Comparison of ENCODE assay signal across 3 cellular contexts in genomic region chr6:3551716-3552511, GRCh38.
TF ChIP-seq lines count a peak whose summit lies in the region.

No MANE protein-coding gene starts in this region.

TF ChIP-seq in HepG2, 621 proteins besides CTCF, POLR2A, EP300 and RAD21 (continues in another document):
- TF ChIP-seq, protein P1, sequence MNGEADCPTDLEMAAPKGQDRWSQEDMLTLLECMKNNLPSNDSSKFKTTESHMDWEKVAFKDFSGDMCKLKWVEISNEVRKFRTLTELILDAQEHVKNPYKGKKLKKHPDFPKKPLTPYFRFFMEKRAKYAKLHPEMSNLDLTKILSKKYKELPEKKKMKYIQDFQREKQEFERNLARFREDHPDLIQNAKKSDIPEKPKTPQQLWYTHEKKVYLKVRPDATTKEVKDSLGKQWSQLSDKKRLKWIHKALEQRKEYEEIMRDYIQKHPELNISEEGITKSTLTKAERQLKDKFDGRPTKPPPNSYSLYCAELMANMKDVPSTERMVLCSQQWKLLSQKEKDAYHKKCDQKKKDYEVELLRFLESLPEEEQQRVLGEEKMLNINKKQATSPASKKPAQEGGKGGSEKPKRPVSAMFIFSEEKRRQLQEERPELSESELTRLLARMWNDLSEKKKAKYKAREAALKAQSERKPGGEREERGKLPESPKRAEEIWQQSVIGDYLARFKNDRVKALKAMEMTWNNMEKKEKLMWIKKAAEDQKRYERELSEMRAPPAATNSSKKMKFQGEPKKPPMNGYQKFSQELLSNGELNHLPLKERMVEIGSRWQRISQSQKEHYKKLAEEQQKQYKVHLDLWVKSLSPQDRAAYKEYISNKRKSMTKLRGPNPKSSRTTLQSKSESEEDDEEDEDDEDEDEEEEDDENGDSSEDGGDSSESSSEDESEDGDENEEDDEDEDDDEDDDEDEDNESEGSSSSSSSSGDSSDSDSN (CRISPR knock-in tag; IDR thresholded peaks at IDR 0.05) = no peak
- TF ChIP-seq BCL3 (CRISPR knock-in tag; IDR thresholded peaks at IDR 0.05) = no peak
- TF ChIP-seq HINFP (CRISPR knock-in tag; IDR thresholded peaks at IDR 0.05; ENCODE audit: low read depth) = no peak
- TF ChIP-seq NCOA2 (CRISPR knock-in tag; IDR thresholded peaks at IDR 0.05) = no peak
- TF ChIP-seq TCF12 (IDR thresholded peaks at IDR 0.05) = no peak
- no peak for TF ChIP-seq TCF12 (CRISPR knock-in tag; IDR thresholded peaks at IDR 0.05)
- TF ChIP-seq ATF7 (IDR thresholded peaks at IDR 0.05) = peak; percentile 51
- TF ChIP-seq ATF7 (CRISPR knock-in tag; IDR thresholded peaks at IDR 0.05) = no peak
- TF ChIP-seq ZNF850 (CRISPR knock-in tag; conservative IDR thresholded peaks at IDR 0.05) = no peak
- TF ChIP-seq, protein P2, sequence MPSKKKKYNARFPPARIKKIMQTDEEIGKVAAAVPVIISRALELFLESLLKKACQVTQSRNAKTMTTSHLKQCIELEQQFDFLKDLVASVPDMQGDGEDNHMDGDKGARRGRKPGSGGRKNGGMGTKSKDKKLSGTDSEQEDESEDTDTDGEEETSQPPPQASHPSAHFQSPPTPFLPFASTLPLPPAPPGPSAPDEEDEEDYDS (CRISPR knock-in tag; IDR thresholded peaks at IDR 0.05) = no peak

TF ChIP-seq in IMR-90, 13 proteins besides CTCF, POLR2A, EP300 and RAD21:
- TF ChIP-seq BHLHE40 (IDR thresholded peaks at IDR 0.05; ENCODE audit: low read depth, low read length) = no peak
- no peak for TF ChIP-seq MAZ (IDR thresholded peaks at IDR 0.05; ENCODE audit: borderline replicate concordance, low read depth, low read length)
- peak; percentile 39; the same call in 1 of the 2 replicates for TF ChIP-seq CEBPB (IDR thresholded peaks at IDR 0.05; ENCODE audit: low read depth, low read length)
- TF ChIP-seq RCOR1 (IDR thresholded peaks at IDR 0.05; ENCODE audit: insufficient replicate concordance, low read length) = no peak
- TF ChIP-seq, protein P3, sequence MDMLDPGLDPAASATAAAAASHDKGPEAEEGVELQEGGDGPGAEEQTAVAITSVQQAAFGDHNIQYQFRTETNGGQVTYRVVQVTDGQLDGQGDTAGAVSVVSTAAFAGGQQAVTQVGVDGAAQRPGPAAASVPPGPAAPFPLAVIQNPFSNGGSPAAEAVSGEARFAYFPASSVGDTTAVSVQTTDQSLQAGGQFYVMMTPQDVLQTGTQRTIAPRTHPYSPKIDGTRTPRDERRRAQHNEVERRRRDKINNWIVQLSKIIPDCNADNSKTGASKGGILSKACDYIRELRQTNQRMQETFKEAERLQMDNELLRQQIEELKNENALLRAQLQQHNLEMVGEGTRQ (IDR thresholded peaks at IDR 0.05; ENCODE audit: low read depth, low read length) = no peak
- no peak for TF ChIP-seq RFX5 (IDR thresholded peaks at IDR 0.05; ENCODE audit: low read depth, low read length)
- TF ChIP-seq, protein P4, sequence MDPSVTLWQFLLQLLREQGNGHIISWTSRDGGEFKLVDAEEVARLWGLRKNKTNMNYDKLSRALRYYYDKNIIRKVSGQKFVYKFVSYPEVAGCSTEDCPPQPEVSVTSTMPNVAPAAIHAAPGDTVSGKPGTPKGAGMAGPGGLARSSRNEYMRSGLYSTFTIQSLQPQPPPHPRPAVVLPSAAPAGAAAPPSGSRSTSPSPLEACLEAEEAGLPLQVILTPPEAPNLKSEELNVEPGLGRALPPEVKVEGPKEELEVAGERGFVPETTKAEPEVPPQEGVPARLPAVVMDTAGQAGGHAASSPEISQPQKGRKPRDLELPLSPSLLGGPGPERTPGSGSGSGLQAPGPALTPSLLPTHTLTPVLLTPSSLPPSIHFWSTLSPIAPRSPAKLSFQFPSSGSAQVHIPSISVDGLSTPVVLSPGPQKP (IDR thresholded peaks at IDR 0.05; ENCODE audit: borderline replicate concordance, low read depth, low read length) = no peak
- no peak for TF ChIP-seq FOS (IDR thresholded peaks at IDR 0.05; ENCODE audit: low read depth, low read length)
- TF ChIP-seq SMC3 (IDR thresholded peaks at IDR 0.05; ENCODE audit: low read depth, low read length) = no peak

TF ChIP-seq in GM12878, 131 proteins besides CTCF, POLR2A, EP300 and RAD21:
- peak; percentile 69 for TF ChIP-seq SPI1 (IDR thresholded peaks at IDR 0.05; ENCODE audit: borderline replicate concordance, insufficient read depth, low read depth, low read length)
- TF ChIP-seq TARDBP (IDR thresholded peaks at IDR 0.05; ENCODE audit: borderline replicate concordance) = no peak
- TF ChIP-seq WRNIP1 (IDR thresholded peaks at IDR 0.05; ENCODE audit: borderline replicate concordance, low read depth, low read length) = no peak
- 0 out of 2 replicates have a peak, but pooled peaks have one; percentile 13 for TF ChIP-seq IKZF1 (conservative IDR thresholded peaks at IDR 0.05)
- TF ChIP-seq DPF2 (IDR thresholded peaks at IDR 0.05) = 0 out of 2 replicates have a peak, but pooled peaks have one; percentile 26
- 0 out of 2 replicates have a peak, but pooled peaks have one; percentile 27 for TF ChIP-seq ZNF217 (IDR thresholded peaks at IDR 0.05)
- no peak for TF ChIP-seq CBX5 (IDR thresholded peaks at IDR 0.05; ENCODE audit: low read depth)
- no peak for TF ChIP-seq RCOR1 (conservative IDR thresholded peaks at IDR 0.05; ENCODE audit: low read depth, low read length)
- no peak for TF ChIP-seq SMARCA5 (IDR thresholded peaks at IDR 0.05)
- TF ChIP-seq, protein P5, sequence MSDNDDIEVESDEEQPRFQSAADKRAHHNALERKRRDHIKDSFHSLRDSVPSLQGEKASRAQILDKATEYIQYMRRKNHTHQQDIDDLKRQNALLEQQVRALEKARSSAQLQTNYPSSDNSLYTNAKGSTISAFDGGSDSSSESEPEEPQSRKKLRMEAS (IDR thresholded peaks at IDR 0.05; ENCODE audit: low read depth, low read length) = no peak
- no peak for TF ChIP-seq CREM (IDR thresholded peaks at IDR 0.05; ENCODE audit: low read depth)
- no peak for TF ChIP-seq BRCA1 (IDR thresholded peaks at IDR 0.05; ENCODE audit: low read depth, low read length)
- TF ChIP-seq LARP7 (IDR thresholded peaks at IDR 0.05) = no peak
- peak; percentile 68 for TF ChIP-seq MTA2 (IDR thresholded peaks at IDR 0.05; ENCODE audit: low read depth)
- TF ChIP-seq TBL1XR1 (IDR thresholded peaks at IDR 0.05; ENCODE audit: low read depth, low read length) = no peak
- TF ChIP-seq IKZF2 (IDR thresholded peaks at IDR 0.05) = no peak; a peak in 1 of 4 replicates
- no peak for TF ChIP-seq POLR2AphosphoS5 (IDR thresholded peaks at IDR 0.05; ENCODE audit: low read length)
- TF ChIP-seq NFXL1 (IDR thresholded peaks at IDR 0.05; ENCODE audit: borderline replicate concordance) = no peak
- TF ChIP-seq EZH2 (IDR thresholded peaks at IDR 0.05; ENCODE audit: borderline replicate concordance, control insufficient read depth, low read depth, low read length) = no peak
- TF ChIP-seq RELA (IDR thresholded peaks at IDR 0.05; ENCODE audit: borderline replicate concordance, partially characterized antibody) = no peak
- TF ChIP-seq ZBTB4 (CRISPR knock-in tag; IDR thresholded peaks at IDR 0.05) = no peak
- TF ChIP-seq CREB1 (IDR thresholded peaks at IDR 0.05; ENCODE audit: low read depth) = no peak
- TF ChIP-seq JUND (IDR thresholded peaks at IDR 0.05; ENCODE audit: low read depth, low read length) = no peak
